1 cellular context compared by ENCODE assay signal in the genomic region with DNA sequence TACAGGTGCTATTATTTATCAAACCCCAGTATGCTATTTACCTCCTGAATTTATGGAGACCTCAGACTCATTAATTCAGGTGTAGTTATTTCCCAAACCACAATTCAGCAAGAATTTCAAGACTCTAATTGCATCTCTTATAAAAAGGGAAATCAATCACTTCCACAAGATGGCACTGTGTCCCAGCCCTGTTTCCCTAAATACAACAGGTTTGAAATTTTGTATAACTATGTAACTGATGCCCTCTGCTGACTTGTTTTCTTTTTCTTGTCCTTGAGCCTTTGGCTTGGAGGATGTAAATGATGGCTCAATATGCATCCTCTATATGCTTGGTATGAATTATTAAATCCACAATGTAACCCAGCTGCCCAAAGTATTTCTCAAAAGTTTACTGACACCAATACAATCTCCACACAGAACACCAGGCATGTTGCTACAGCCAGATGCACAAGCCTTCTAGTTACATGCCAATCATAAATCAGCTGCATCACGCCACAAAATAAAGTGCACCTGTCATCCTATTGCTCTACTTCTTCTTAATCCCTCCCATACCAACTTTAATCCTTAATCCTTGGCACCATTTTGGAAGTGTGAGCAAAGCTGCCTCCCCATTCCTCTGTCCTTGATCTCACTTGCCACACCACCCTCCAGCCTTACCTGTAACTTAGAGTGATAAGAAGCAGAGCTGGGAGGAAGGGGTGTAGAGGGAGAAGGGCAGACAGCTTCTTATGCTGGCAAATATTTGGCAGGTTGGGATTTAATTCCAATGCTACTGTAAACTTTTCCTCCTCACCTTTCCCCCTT.
TF ChIP-seq lines count a peak whose summit lies in the region.

No MANE protein-coding gene starts in this region.

TF ChIP-seq in IMR-90, 13 proteins besides CTCF, POLR2A, EP300 and RAD21:
- TF ChIP-seq CEBPB (IDR thresholded peaks at IDR 0.05; ENCODE audit: low read depth, low read length) (no peak), MAZ (IDR thresholded peaks at IDR 0.05; ENCODE audit: borderline replicate concordance, low read depth, low read length) (no peak), SMC3 (IDR thresholded peaks at IDR 0.05; ENCODE audit: low read depth, low read length) (peak; percentile 72)
